In the genomic region with DNA sequence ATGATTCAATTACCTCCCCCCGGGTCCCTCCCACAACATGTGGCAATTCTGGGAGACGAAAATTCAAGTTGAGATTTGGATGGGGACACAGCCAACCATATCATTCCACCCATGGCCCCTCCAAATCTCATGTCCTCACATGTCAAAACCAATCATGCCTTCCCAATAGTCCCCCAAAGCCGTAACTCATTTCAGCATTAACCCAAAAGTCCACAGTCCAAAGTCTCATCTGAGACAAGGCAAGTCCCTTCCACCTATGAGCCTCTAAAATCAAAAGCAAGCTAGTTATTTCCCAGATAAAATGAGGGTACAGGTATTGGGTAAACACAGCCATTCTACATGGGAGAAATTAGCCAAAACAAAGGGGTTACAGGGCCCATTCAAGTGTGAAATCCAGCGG, we compare ENCODE assay signal across 1 cellular context. TPM values are rescaled to one million over a fixed set of nuclear protein-coding genes. Genes with fewer than 3 reads are reported as not detected.
"Had no signal": no experiment of that assay in that cellular context is flagged by ENCODE, and none has a peak within 500 bp of the region (broad histone marks: within the 10 kb centered on the region; RNA-seq: fewer than 3 reads in every experiment).

No MANE protein-coding gene starts in this region.

RNA-seq across cellular contexts. Expression of a gene that starts 38.0 kb away (rescaled TPM):
- total RNA-seq: WTC11 had no signal
